ENCODE assay signal across 8 cellular contexts in the genomic region with DNA sequence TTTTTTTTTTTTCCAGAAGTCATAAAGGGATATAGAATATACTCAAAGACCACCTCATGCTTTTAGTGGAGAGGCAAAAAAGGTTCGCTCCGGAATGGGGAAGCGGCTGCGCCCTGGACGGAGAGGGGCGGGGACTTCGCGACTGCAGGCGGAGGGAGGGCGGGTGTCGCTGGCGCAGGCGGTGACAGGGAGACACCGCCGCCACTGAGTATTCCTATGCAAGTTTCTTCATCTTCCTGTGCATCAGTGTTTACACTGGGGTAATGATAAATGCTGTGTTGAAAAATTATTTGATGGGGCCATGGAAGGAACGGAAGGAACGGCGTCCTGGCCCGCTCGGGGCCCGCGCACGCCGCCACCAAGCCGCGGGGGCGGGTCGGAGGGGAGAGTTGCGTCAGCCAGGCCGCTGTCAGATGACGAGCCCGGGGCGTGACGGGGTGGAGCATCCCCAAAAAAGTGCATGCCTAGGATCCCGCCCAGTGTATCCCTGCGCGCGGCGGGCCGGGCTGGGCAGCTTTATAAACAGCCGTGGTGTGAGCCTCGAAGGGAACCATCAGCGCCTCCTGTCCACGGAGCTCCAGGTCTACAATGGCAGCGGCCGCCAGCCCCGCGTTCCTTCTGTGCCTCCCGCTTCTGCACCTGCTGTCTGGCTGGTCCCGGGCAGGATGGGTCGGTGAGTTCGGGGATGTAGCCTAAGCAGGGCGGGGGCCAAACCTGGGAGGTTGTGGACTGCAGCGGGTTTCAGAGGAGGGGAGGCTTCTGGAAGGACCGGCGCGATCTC. TPM values are rescaled to one million over a fixed set of nuclear protein-coding genes. Genes with fewer than 3 reads are reported as not detected.
DNase-seq lines count a peak whose midpoint lies in the region; ATAC-seq lines count a peak whose summit lies in the region.

ULBP1 (plus strand) TSS at position 482 of the 781 bp plus-strand sequence; CDS start at position 589, 107 bp downstream.

- peaks cover 7% of the 10 kb centered on the region for H3K36me3 Mint-ChIP-seq in activated CD8-positive, alpha-beta T cell treated with anti-CD3 and anti-CD28 coated beads, Interleukin-2, amount 10 ng/mL, durations not matched to agents 7 days and 5 days (ENCODE audit: low read depth)

- H3K4me1 Mint-ChIP-seq in activated CD8-positive, alpha-beta T cell treated with anti-CD3 and anti-CD28 coated beads, Interleukin-2, amount 10 ng/mL, durations not matched to agents 7 days and 5 days (ENCODE audit: low read depth), result peaks cover 31% of the 10 kb centered on the region

- peak; percentile 83 for DNase-seq in GM04504 (ENCODE audit: low read depth)
- peak; percentile 81 for DNase-seq in NCI-H748 treated with DMSO at 0.1 percent for 48 hours (lab: John Stamatoyannopoulos, UW)
- peak; percentile 87 for DNase-seq in activated CD8-positive, alpha-beta T cell treated with anti-CD3 and anti-CD28 coated beads, Interleukin-2, amount 10 ng/mL, durations not matched to agents 7 days and 5 days
- peak; percentile 94 for DNase-seq in mesenteric fat pad (ENCODE audit: low spot score)
- peak; percentile 51 for DNase-seq in stimulated activated CD8-positive, alpha-beta memory T cell treated with anti-CD3 and anti-CD28 coated beads, Interleukin-15, amount 100 ng/mL, for 1 hour (ENCODE audit: low read depth)
- no peak for DNase-seq in GOT3 (lab: John Stamatoyannopoulos, UW)

- peaks cover 72% of the 10 kb centered on the region for H3K27me3 Mint-ChIP-seq in activated CD8-positive, alpha-beta T cell treated with anti-CD3 and anti-CD28 coated beads, Interleukin-2, amount 10 ng/mL, durations not matched to agents 7 days and 5 days (ENCODE audit: low read depth)

- H3K36me3 ChIP-seq in endocrine pancreas (ENCODE audit: control insufficient read depth, insufficient read depth, low read length), result no peaks in the 10 kb centered on the region

- H3K27me3 ChIP-seq in endocrine pancreas (ENCODE audit: control insufficient read depth, insufficient read depth, low read length), result peaks cover 28% of the 10 kb centered on the region

- no peak within 1 kb of the TSS for H3K9ac ChIP-seq in endocrine pancreas (ENCODE audit: control insufficient read depth, insufficient read depth, low read length)

- H3K27ac Mint-ChIP-seq in activated CD8-positive, alpha-beta T cell treated with anti-CD3 and anti-CD28 coated beads, Interleukin-2, amount 10 ng/mL, durations not matched to agents 7 days and 5 days, result peak within 1 kb of the TSS; percentile 88

- CTCF ChIA-PET in activated CD8-positive, alpha-beta T cell treated with anti-CD3 and anti-CD28 coated beads, Interleukin-2, amount 10 ng/mL, durations not matched to agents 7 days and 5 days (lab: Charles Lee), result no interaction called here

- no peaks in the 10 kb centered on the region for H3K9me3 ChIP-seq in endocrine pancreas (ENCODE audit: control insufficient read depth, low read length)

- H3K4me3 Mint-ChIP-seq in activated CD8-positive, alpha-beta T cell treated with anti-CD3 and anti-CD28 coated beads, Interleukin-2, amount 10 ng/mL, durations not matched to agents 7 days and 5 days, result peak within 1 kb of the TSS; percentile 85

- peak; percentile 49 for ATAC-seq in HG03378 (IDR thresholded peaks at IDR 0.05; ENCODE audit: unreplicated experiment)
- ATAC-seq in activated CD8-positive, alpha-beta T cell treated with anti-CD3 and anti-CD28 coated beads, Interleukin-2, amount 10 ng/mL, durations not matched to agents 7 days and 5 days, result peak; percentile 81

- peak within 1 kb of the TSS; percentile 24 for H3K4me3 ChIP-seq in endocrine pancreas (ENCODE audit: control insufficient read depth, insufficient read depth, low read length)

- no peaks in the 10 kb centered on the region for H3K4me1 ChIP-seq in endocrine pancreas (ENCODE audit: control insufficient read depth, insufficient read depth, low read length)

- H3K9me3 Mint-ChIP-seq in activated CD8-positive, alpha-beta T cell treated with anti-CD3 and anti-CD28 coated beads, Interleukin-2, amount 10 ng/mL, durations not matched to agents 7 days and 5 days (ENCODE audit: insufficient read depth), result no peaks in the 10 kb centered on the region

- POLR2A ChIA-PET in activated CD8-positive, alpha-beta T cell treated with anti-CD3 and anti-CD28 coated beads, Interleukin-2, amount 10 ng/mL, durations not matched to agents 7 days and 5 days (lab: Charles Lee), result no interaction called here

RNA-seq across cellular contexts. Expression of gene ULBP1, which starts in this region (rescaled TPM):
- total RNA-seq in activated CD8-positive, alpha-beta T cell treated with anti-CD3 and anti-CD28 coated beads, Interleukin-2, amount 10 ng/mL, durations not matched to agents 7 days and 5 days, result under 1 TPM; 0.65 to 0.71 TPM
- 0.19 TPM for total RNA-seq in mesenteric fat pad

Comparison
In these comparisons a context has a peak if more than half of its experiments do, and no peak if none do; other contexts are left out.
1. Peak in DNase-seq and ATAC-seq in activated CD8-positive, alpha-beta T cell treated with anti-CD3 and anti-CD28 coated beads, Interleukin-2, amount 10 ng/mL, durations not matched to agents 7 days and 5 days; RNA of the gene not detected or under 1 TPM.
2. Peak in DNase-seq in mesenteric fat pad; RNA of the gene not detected or under 1 TPM.